In the genomic region with DNA sequence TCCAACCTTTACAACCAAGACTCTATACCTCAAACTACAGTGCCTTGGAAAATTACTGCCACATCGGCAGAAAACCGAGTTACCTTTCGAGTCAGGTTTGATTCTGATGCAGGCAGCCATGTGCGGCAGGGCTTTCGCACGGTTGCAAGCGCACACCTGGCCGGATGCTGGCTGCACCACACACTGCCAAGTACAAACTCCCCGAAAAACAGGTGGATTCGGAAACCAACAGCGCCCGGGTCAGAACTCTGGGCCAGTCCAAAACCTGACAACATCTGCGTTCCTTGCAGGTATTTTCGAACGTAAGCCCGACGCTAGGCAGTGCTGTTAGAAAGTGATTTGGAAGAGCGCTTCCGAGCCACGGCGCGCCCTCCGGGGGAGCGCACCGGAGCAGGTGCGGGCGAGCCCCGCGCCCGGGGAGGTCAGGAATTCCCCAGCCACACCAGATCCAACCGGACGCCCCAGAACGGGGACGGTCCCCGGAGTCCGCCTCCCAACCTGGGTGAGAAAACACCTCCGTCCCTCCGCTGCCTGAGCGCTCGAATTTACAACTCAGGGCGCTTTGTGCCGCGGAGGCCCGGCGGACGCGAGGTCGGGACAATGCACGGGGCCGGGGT, we compare ENCODE assay signal across 1 cellular context.
A peak's percentile ranks its signal among the peaks of the same experiment; 100 is the strongest.
TF ChIP-seq lines count a peak whose summit lies in the region.

No MANE protein-coding gene starts in this region.

TF ChIP-seq in K562, 482 proteins besides CTCF, POLR2A, EP300 and RAD21 (continued from another document and continues in another):
- no peak for TF ChIP-seq PRDM10 (IDR thresholded peaks at IDR 0.05; ENCODE audit: partially characterized antibody)
- TF ChIP-seq ARHGAP35 (IDR thresholded peaks at IDR 0.05; ENCODE audit: partially characterized antibody): no peak
- TF ChIP-seq GATAD2B (IDR thresholded peaks at IDR 0.05; ENCODE audit: borderline replicate concordance): peak; percentile 21; the same call in 1 of the 2 replicates
- peak; percentile 15; the same call in 1 of the 2 replicates for TF ChIP-seq MYC (IDR thresholded peaks at IDR 0.05; ENCODE audit: low read depth, low read length)
- no peak for TF ChIP-seq MYC (CRISPR knock-in tag; IDR thresholded peaks at IDR 0.05; ENCODE audit: borderline replicate concordance, low read depth)
- TF ChIP-seq EGR1 (conservative IDR thresholded peaks at IDR 0.05): no peak
- TF ChIP-seq RB1 (IDR thresholded peaks at IDR 0.05; ENCODE audit: low read depth): 0 out of 2 replicates have a peak, but pooled peaks have one; percentile 10
- no peak for TF ChIP-seq GABPB1 (CRISPR knock-in tag; IDR thresholded peaks at IDR 0.05)
- no peak for TF ChIP-seq CBFB (CRISPR knock-in tag; IDR thresholded peaks at IDR 0.05)
- peak; percentile 69 for TF ChIP-seq C11orf30 (IDR thresholded peaks at IDR 0.05; ENCODE audit: low read depth)
- no peak for TF ChIP-seq ZBTB49 (CRISPR knock-in tag; IDR thresholded peaks at IDR 0.05; ENCODE audit: borderline replicate concordance)
- peak; percentile 50; the same call in 1 of the 2 replicates for TF ChIP-seq ZEB2 (IDR thresholded peaks at IDR 0.05)
- TF ChIP-seq RFX1 (IDR thresholded peaks at IDR 0.05): no peak
- no peak for TF ChIP-seq ZNF146 (CRISPR knock-in tag; IDR thresholded peaks at IDR 0.05; ENCODE audit: unreplicated experiment)
- peak; percentile 48 for TF ChIP-seq ZFX (CRISPR knock-in tag; IDR thresholded peaks at IDR 0.05)
- peak; percentile 61 for TF ChIP-seq CTBP1 (IDR thresholded peaks at IDR 0.05; ENCODE audit: borderline replicate concordance)
- TF ChIP-seq KAT8 (IDR thresholded peaks at IDR 0.05; ENCODE audit: low read depth): no peak
- no peak for TF ChIP-seq RBM34 (IDR thresholded peaks at IDR 0.05; ENCODE audit: borderline replicate concordance, insufficient read depth, low read length)
- peak; percentile 49 for TF ChIP-seq MAFG (tag; conservative IDR thresholded peaks at IDR 0.05)
- peak; percentile 82 for TF ChIP-seq RBBP5 (IDR thresholded peaks at IDR 0.05; ENCODE audit: borderline replicate concordance, insufficient read depth, low read length, poor library complexity, severe bottlenecking)
- no peak for TF ChIP-seq ZNF655 (CRISPR knock-in tag; IDR thresholded peaks at IDR 0.05)
- TF ChIP-seq AFF1 (IDR thresholded peaks at IDR 0.05; ENCODE audit: low read depth in 1 of 2, partially characterized antibody in 2 of 2): no peak
- no peak for TF ChIP-seq NR2F6 (CRISPR knock-in tag; IDR thresholded peaks at IDR 0.05)
- TF ChIP-seq, protein P1, sequence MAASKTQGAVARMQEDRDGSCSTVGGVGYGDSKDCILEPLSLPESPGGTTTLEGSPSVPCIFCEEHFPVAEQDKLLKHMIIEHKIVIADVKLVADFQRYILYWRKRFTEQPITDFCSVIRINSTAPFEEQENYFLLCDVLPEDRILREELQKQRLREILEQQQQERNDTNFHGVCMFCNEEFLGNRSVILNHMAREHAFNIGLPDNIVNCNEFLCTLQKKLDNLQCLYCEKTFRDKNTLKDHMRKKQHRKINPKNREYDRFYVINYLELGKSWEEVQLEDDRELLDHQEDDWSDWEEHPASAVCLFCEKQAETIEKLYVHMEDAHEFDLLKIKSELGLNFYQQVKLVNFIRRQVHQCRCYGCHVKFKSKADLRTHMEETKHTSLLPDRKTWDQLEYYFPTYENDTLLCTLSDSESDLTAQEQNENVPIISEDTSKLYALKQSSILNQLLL (CRISPR knock-in tag; IDR thresholded peaks at IDR 0.05; ENCODE audit: borderline replicate concordance): no peak
- TF ChIP-seq MAX (CRISPR knock-in tag; IDR thresholded peaks at IDR 0.05): 0 out of 2 replicates have a peak, but pooled peaks have one; percentile 24
- peak; percentile 16 for TF ChIP-seq CCNT2 (IDR thresholded peaks at IDR 0.05; ENCODE audit: borderline replicate concordance, extremely low read depth, insufficient read length, low read depth, low read length)
- peak; percentile 10; the same call in 1 of the 2 replicates for TF ChIP-seq PHF8 (IDR thresholded peaks at IDR 0.05; ENCODE audit: borderline replicate concordance, low read length)
- TF ChIP-seq CEBPG (CRISPR knock-in tag; IDR thresholded peaks at IDR 0.05): peak; percentile 20; the same call in 1 of the 2 replicates
- TF ChIP-seq CEBPG (tag; conservative IDR thresholded peaks at IDR 0.05 in 1 of 2, IDR thresholded peaks at IDR 0.05 in 1 of 2): no peak
- TF ChIP-seq PHF20 (IDR thresholded peaks at IDR 0.05; ENCODE audit: partially characterized antibody): peak; percentile 13
- no peak for TF ChIP-seq TAL1 (IDR thresholded peaks at IDR 0.05)
- TF ChIP-seq HMG20A (CRISPR knock-in tag; conservative IDR thresholded peaks at IDR 0.05): no peak
- TF ChIP-seq, protein P2, sequence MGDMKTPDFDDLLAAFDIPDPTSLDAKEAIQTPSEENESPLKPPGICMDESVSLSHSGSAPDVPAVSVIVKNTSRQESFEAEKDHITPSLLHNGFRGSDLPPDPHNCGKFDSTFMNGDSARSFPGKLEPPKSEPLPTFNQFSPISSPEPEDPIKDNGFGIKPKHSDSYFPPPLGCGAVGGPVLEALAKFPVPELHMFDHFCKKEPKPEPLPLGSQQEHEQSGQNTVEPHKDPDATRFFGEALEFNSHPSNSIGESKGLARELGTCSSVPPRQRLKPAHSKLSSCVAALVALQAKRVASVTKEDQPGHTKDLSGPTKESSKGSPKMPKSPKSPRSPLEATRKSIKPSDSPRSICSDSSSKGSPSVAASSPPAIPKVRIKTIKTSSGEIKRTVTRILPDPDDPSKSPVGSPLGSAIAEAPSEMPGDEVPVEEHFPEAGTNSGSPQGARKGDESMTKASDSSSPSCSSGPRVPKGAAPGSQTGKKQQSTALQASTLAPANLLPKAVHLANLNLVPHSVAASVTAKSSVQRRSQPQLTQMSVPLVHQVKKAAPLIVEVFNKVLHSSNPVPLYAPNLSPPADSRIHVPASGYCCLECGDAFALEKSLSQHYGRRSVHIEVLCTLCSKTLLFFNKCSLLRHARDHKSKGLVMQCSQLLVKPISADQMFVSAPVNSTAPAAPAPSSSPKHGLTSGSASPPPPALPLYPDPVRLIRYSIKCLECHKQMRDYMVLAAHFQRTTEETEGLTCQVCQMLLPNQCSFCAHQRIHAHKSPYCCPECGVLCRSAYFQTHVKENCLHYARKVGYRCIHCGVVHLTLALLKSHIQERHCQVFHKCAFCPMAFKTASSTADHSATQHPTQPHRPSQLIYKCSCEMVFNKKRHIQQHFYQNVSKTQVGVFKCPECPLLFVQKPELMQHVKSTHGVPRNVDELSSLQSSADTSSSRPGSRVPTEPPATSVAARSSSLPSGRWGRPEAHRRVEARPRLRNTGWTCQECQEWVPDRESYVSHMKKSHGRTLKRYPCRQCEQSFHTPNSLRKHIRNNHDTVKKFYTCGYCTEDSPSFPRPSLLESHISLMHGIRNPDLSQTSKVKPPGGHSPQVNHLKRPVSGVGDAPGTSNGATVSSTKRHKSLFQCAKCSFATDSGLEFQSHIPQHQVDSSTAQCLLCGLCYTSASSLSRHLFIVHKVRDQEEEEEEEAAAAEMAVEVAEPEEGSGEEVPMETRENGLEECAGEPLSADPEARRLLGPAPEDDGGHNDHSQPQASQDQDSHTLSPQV (IDR thresholded peaks at IDR 0.05): no peak
- TF ChIP-seq RBFOX2 (IDR thresholded peaks at IDR 0.05; ENCODE audit: low read depth, low read length): peak; percentile 82
- no peak for TF ChIP-seq BCLAF1 (IDR thresholded peaks at IDR 0.05; ENCODE audit: borderline replicate concordance in 1 of 2, control insufficient read depth in 1 of 2, low read depth in 2 of 2, low read length in 1 of 2)
- TF ChIP-seq KDM5B (IDR thresholded peaks at IDR 0.05; ENCODE audit: insufficient replicate concordance, low read depth, low read length): peak; percentile 44
